ENCODE assay signal across 2 cellular contexts in the genomic region with DNA sequence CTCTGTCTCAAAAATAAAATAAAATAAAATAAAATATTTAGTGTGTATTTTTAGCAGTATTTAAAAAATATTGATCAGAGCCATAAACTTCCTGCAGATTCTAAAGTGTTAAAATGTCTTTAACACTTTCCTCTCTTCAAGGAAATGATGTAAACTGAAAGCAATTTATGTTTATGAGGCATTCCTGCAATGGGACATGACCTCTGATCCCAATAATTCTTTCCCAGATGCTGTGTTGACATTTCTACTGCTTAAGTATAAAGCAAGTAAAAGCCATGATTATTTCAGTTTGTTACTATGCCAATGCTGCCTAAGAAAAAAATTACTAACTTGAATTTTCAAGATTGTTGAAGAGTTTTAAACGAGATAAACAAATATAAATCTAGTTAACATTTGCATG.
TF ChIP-seq lines count a peak whose summit lies in the region.

No MANE protein-coding gene starts in this region.

TF ChIP-seq in IMR-90, 13 proteins besides CTCF, POLR2A, EP300 and RAD21:
- TF ChIP-seq NFE2L2 (IDR thresholded peaks at IDR 0.05; ENCODE audit: low read depth, low read length) (no peak), SMC3 (IDR thresholded peaks at IDR 0.05; ENCODE audit: low read depth, low read length) (no peak), CEBPB (IDR thresholded peaks at IDR 0.05; ENCODE audit: low read depth, low read length) (no peak), CHD1 (IDR thresholded peaks at IDR 0.05; ENCODE audit: low read depth, low read length) (no peak), MAFK (IDR thresholded peaks at IDR 0.05; ENCODE audit: low read depth, low read length) (no peak), FOS (IDR thresholded peaks at IDR 0.05; ENCODE audit: low read depth, low read length) (no peak), RCOR1 (IDR thresholded peaks at IDR 0.05; ENCODE audit: insufficient replicate concordance, low read length) (no peak)
- TF ChIP-seq, protein P1, sequence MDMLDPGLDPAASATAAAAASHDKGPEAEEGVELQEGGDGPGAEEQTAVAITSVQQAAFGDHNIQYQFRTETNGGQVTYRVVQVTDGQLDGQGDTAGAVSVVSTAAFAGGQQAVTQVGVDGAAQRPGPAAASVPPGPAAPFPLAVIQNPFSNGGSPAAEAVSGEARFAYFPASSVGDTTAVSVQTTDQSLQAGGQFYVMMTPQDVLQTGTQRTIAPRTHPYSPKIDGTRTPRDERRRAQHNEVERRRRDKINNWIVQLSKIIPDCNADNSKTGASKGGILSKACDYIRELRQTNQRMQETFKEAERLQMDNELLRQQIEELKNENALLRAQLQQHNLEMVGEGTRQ (IDR thresholded peaks at IDR 0.05; ENCODE audit: low read depth, low read length): no peak
- TF ChIP-seq, protein P2, sequence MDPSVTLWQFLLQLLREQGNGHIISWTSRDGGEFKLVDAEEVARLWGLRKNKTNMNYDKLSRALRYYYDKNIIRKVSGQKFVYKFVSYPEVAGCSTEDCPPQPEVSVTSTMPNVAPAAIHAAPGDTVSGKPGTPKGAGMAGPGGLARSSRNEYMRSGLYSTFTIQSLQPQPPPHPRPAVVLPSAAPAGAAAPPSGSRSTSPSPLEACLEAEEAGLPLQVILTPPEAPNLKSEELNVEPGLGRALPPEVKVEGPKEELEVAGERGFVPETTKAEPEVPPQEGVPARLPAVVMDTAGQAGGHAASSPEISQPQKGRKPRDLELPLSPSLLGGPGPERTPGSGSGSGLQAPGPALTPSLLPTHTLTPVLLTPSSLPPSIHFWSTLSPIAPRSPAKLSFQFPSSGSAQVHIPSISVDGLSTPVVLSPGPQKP (IDR thresholded peaks at IDR 0.05; ENCODE audit: borderline replicate concordance, low read depth, low read length): no peak

TF ChIP-seq in GM12878, 131 proteins besides CTCF, POLR2A, EP300 and RAD21:
- TF ChIP-seq, protein P3, sequence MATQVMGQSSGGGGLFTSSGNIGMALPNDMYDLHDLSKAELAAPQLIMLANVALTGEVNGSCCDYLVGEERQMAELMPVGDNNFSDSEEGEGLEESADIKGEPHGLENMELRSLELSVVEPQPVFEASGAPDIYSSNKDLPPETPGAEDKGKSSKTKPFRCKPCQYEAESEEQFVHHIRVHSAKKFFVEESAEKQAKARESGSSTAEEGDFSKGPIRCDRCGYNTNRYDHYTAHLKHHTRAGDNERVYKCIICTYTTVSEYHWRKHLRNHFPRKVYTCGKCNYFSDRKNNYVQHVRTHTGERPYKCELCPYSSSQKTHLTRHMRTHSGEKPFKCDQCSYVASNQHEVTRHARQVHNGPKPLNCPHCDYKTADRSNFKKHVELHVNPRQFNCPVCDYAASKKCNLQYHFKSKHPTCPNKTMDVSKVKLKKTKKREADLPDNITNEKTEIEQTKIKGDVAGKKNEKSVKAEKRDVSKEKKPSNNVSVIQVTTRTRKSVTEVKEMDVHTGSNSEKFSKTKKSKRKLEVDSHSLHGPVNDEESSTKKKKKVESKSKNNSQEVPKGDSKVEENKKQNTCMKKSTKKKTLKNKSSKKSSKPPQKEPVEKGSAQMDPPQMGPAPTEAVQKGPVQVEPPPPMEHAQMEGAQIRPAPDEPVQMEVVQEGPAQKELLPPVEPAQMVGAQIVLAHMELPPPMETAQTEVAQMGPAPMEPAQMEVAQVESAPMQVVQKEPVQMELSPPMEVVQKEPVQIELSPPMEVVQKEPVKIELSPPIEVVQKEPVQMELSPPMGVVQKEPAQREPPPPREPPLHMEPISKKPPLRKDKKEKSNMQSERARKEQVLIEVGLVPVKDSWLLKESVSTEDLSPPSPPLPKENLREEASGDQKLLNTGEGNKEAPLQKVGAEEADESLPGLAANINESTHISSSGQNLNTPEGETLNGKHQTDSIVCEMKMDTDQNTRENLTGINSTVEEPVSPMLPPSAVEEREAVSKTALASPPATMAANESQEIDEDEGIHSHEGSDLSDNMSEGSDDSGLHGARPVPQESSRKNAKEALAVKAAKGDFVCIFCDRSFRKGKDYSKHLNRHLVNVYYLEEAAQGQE (IDR thresholded peaks at IDR 0.05; ENCODE audit: low read depth, low read length): no peak
- TF ChIP-seq DPF2 (IDR thresholded peaks at IDR 0.05) (no peak), STAT3 (IDR thresholded peaks at IDR 0.05; ENCODE audit: low read depth, low read length) (no peak), SUZ12 (IDR thresholded peaks at IDR 0.05; ENCODE audit: unreplicated experiment) (no peak), SMARCA5 (IDR thresholded peaks at IDR 0.05) (no peak), HDAC6 (IDR thresholded peaks at IDR 0.05; ENCODE audit: unreplicated experiment) (no peak), RCOR1 (conservative IDR thresholded peaks at IDR 0.05; ENCODE audit: low read depth, low read length) (no peak), NFXL1 (IDR thresholded peaks at IDR 0.05; ENCODE audit: borderline replicate concordance) (no peak), ZNF207 (IDR thresholded peaks at IDR 0.05; ENCODE audit: borderline replicate concordance) (no peak), IRF4 (IDR thresholded peaks at IDR 0.05; ENCODE audit: low read depth, low read length) (no peak), PAX8 (IDR thresholded peaks at IDR 0.05) (no peak)
- TF ChIP-seq, protein P4, sequence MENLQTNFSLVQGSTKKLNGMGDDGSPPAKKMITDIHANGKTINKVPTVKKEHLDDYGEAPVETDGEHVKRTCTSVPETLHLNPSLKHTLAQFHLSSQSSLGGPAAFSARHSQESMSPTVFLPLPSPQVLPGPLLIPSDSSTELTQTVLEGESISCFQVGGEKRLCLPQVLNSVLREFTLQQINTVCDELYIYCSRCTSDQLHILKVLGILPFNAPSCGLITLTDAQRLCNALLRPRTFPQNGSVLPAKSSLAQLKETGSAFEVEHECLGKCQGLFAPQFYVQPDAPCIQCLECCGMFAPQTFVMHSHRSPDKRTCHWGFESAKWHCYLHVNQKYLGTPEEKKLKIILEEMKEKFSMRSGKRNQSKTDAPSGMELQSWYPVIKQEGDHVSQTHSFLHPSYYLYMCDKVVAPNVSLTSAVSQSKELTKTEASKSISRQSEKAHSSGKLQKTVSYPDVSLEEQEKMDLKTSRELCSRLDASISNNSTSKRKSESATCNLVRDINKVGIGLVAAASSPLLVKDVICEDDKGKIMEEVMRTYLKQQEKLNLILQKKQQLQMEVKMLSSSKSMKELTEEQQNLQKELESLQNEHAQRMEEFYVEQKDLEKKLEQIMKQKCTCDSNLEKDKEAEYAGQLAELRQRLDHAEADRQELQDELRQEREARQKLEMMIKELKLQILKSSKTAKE (IDR thresholded peaks at IDR 0.05; ENCODE audit: low read depth, poor library complexity, severe bottlenecking): no peak
- TF ChIP-seq, protein P5, sequence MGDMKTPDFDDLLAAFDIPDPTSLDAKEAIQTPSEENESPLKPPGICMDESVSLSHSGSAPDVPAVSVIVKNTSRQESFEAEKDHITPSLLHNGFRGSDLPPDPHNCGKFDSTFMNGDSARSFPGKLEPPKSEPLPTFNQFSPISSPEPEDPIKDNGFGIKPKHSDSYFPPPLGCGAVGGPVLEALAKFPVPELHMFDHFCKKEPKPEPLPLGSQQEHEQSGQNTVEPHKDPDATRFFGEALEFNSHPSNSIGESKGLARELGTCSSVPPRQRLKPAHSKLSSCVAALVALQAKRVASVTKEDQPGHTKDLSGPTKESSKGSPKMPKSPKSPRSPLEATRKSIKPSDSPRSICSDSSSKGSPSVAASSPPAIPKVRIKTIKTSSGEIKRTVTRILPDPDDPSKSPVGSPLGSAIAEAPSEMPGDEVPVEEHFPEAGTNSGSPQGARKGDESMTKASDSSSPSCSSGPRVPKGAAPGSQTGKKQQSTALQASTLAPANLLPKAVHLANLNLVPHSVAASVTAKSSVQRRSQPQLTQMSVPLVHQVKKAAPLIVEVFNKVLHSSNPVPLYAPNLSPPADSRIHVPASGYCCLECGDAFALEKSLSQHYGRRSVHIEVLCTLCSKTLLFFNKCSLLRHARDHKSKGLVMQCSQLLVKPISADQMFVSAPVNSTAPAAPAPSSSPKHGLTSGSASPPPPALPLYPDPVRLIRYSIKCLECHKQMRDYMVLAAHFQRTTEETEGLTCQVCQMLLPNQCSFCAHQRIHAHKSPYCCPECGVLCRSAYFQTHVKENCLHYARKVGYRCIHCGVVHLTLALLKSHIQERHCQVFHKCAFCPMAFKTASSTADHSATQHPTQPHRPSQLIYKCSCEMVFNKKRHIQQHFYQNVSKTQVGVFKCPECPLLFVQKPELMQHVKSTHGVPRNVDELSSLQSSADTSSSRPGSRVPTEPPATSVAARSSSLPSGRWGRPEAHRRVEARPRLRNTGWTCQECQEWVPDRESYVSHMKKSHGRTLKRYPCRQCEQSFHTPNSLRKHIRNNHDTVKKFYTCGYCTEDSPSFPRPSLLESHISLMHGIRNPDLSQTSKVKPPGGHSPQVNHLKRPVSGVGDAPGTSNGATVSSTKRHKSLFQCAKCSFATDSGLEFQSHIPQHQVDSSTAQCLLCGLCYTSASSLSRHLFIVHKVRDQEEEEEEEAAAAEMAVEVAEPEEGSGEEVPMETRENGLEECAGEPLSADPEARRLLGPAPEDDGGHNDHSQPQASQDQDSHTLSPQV (IDR thresholded peaks at IDR 0.05): no peak
- TF ChIP-seq, protein P6, sequence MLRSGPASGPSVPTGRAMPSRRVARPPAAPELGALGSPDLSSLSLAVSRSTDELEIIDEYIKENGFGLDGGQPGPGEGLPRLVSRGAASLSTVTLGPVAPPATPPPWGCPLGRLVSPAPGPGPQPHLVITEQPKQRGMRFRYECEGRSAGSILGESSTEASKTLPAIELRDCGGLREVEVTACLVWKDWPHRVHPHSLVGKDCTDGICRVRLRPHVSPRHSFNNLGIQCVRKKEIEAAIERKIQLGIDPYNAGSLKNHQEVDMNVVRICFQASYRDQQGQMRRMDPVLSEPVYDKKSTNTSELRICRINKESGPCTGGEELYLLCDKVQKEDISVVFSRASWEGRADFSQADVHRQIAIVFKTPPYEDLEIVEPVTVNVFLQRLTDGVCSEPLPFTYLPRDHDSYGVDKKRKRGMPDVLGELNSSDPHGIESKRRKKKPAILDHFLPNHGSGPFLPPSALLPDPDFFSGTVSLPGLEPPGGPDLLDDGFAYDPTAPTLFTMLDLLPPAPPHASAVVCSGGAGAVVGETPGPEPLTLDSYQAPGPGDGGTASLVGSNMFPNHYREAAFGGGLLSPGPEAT (IDR thresholded peaks at IDR 0.05; ENCODE audit: low read depth): no peak
